In the genomic region with DNA sequence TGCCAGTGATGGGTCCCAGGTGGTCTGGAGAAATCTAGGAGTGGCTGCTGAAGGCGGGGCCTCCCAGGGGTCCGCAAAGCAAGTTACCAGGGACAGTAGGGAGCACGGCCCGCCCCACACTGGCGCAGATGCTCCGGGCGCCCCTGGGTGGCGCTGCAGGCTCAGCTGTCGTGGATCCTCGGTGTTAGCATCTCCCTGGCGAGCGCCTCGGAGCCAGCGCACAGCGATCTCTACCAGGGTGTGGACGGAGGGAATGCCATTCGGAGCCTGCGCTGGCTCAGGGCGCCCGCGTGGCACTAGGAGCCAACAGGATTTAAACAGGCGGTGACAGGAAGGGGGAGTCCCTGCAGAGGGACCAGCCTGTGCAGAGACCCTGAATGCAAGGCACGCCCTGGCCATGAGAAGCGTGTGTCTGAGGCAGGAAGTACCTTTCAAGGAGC, we compare ENCODE assay signal across 8 cellular contexts. TPM values are rescaled to one million over a fixed set of nuclear protein-coding genes. Genes with fewer than 3 reads are reported as not detected.
A peak's percentile ranks its signal among the peaks of the same experiment; 100 is the strongest.
DNase-seq lines count a peak whose midpoint lies in the region; ATAC-seq and TF ChIP-seq lines count a peak whose summit lies in the region.

No MANE protein-coding gene starts in this region.

- no peak overlapping the region for H3K4me3 ChIP-seq in lower lobe of right lung

- H3K9me3 ChIP-seq in lower lobe of right lung: no peaks in the 10 kb centered on the region

- ATAC-seq in GM18858 (IDR thresholded peaks at IDR 0.05; ENCODE audit: unreplicated experiment) (peak; percentile 42), HG03432 (IDR thresholded peaks at IDR 0.05; ENCODE audit: unreplicated experiment) (peak; percentile 76), lower lobe of right lung (peak; percentile 90 to 91)

- intact Hi-C loops in lower lobe of right lung (cut with DNase I): no loop called here

- peaks cover 11% of the 10 kb centered on the region for H3K4me1 ChIP-seq in lower lobe of right lung

- TF ChIP-seq CTCF in 22Rv1 (IDR thresholded peaks at IDR 0.05) (peak; percentile 93), lower lobe of right lung (IDR thresholded peaks at IDR 0.05) (peak; percentile 88)

- peak; percentile 89 for DNase-seq in NCI-H69 (lab: John Stamatoyannopoulos, UW)
- DNase-seq in activated CD4-positive, alpha-beta T cell treated with anti-CD3 and anti-CD28 coated beads, Interleukin-2, amount 50 U/mL, for 24 hours (ENCODE audit: low read depth in 1 of 2, low spot score in 1 of 2): peak; percentile 35 to 43
- DNase-seq in effector CD4-positive, alpha-beta T cell: peak; percentile 54
- peak; percentile 80 for DNase-seq in lower lobe of right lung
- peak; percentile 39 to 50 (median 49) for DNase-seq in stimulated activated CD4-positive, alpha-beta T cell treated with anti-CD3 and anti-CD28 coated beads, TNF-alpha, amount 100 ng/mL, for 48 hours (ENCODE audit: low read depth in 3 of 3)

- H3K27me3 ChIP-seq in lower lobe of right lung (ENCODE audit: low read depth): peaks cover 11% of the 10 kb centered on the region

- H3K36me3 ChIP-seq in lower lobe of right lung: no peaks in the 10 kb centered on the region

- H3K27ac ChIP-seq in 22Rv1 (no peak overlapping the region), lower lobe of right lung (no peak overlapping the region)

RNA-seq across cellular contexts. Expression of a gene that starts 20.2 kb away (rescaled TPM):
- total RNA-seq in lower lobe of right lung: 50.1 TPM

RNA-seq across cellular contexts. Expression of a gene that starts 43.1 kb away (rescaled TPM):
- total RNA-seq in lower lobe of right lung: 82.0 TPM

RNA-seq across cellular contexts. Expression of a gene that starts 46.2 kb away (rescaled TPM):
- total RNA-seq in lower lobe of right lung: 11.4 TPM

RNA-seq across cellular contexts. Expression of a gene that starts 54.4 kb away (rescaled TPM):
- total RNA-seq in lower lobe of right lung: 63.6 TPM

Comparison
In these comparisons a context has a peak if more than half of its experiments do, and no peak if none do; other contexts are left out.
1. DNase-seq: peak in every context shown above with its lines; median percentile 89 in NCI-H69; 80 in lower lobe of right lung; 54 in effector CD4-positive, alpha-beta T cell; 49 in stimulated activated CD4-positive, alpha-beta T cell treated with anti-CD3 and anti-CD28 coated beads, TNF-alpha, amount 100 ng/mL, for 48 hours; 39 in activated CD4-positive, alpha-beta T cell treated with anti-CD3 and anti-CD28 coated beads, Interleukin-2, amount 50 U/mL, for 24 hours.